31 cellular contexts compared by ENCODE assay signal in the genomic region with DNA sequence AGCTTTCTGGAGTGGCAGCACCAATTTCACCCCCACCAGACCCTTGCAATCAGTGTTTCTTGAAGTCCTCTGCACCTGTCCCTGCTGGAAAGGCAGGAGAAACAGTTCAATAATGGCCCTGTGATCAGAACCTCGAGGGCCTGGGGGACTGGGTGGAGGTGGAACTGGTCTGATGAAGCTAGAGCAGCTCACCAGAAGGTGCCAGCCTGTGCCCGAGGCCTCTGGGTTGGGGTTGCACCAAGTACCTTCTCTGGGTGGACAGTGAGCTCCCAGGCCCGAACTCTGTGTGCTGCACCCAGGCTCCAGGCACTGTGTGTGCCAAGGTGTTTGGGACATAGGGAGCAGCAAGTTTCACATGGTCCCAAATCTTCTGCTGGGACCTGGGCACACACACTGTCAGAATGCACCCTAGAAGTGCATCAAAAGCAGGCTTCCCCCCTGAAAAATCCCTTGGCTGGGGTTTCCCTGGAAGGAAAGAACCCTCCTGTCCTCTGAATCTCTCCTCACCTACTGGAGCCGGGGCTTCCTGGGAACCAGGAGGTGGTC. TPM values are rescaled to one million over a fixed set of nuclear protein-coding genes. Genes with fewer than 3 reads are reported as not detected.
"Had no signal": no experiment of that assay in that cellular context is flagged by ENCODE, and none has a peak within 500 bp of the region (broad histone marks: within the 10 kb centered on the region; RNA-seq: fewer than 3 reads in every experiment).

No MANE protein-coding gene starts in this region.

- DNase-seq: heart right ventricle; islet precursor cell; kidney glomerular epithelial cell; left cardiac atrium; lower lobe of right lung; mammary epithelial cell; mesenchymal stem cell; naive B cell; natural killer cell; nephron progenitor cell; nucleus accumbens; sigmoid colon; small intestine; stimulated activated CD4-positive, alpha-beta T cell treated with anti-CD3 and anti-CD28 coated beads, Interleukin-1b, Interleukin-23, amount 100 ng/mL, for 48 hours; stimulated activated CD4-positive, alpha-beta T cell treated with anti-CD3 and anti-CD28 coated beads, Interleukin-2, amount 100 ng/mL, for 48 hours; stimulated activated CD4-positive, alpha-beta T cell treated with anti-CD3 and anti-CD28 coated beads, Interleukin-4, amount 100 ng/mL, for 4 hours; stimulated activated CD8-positive, alpha-beta memory T cell treated with anti-CD3 and anti-CD28 coated beads, Interleukin-4, amount 100 ng/mL, for 48 hours; stimulated activated naive B cell treated with anti-CD40 and anti-IgM and Interleukin-4, amounts not matched to agents 10 μg/mL and 1 μg/mL and 100 μg/mL, for 72 hours; stimulated activated naive CD8-positive, alpha-beta T cell treated with anti-CD3 and anti-CD28 coated beads, Interleukin-15, Interleukin-2, amounts not matched to agents 100 U/mL and 50 U/mL, for 24 hours; stomach; thyroid gland; transverse colon; upper lobe of left lung had no signal

- H3K36me3 Mint-ChIP-seq: mesothelial cell of epicardium; natural killer cell; stimulated activated naive B cell treated with anti-CD40 and anti-IgM and Interleukin-4, amounts not matched to agents 10 μg/mL and 1 μg/mL and 100 μg/mL, for 72 hours had no signal

- H3K4me3 Mint-ChIP-seq: mesothelial cell of epicardium; naive B cell; natural killer cell; nephron progenitor cell; stimulated activated naive B cell treated with anti-CD40 and anti-IgM and Interleukin-4, amounts not matched to agents 10 μg/mL and 1 μg/mL and 100 μg/mL, for 72 hours had no signal

- ATAC-seq: heart right ventricle; left cardiac atrium; left lobe of liver; lower lobe of right lung; natural killer cell; stimulated activated naive B cell treated with anti-CD40 and anti-IgM and Interleukin-4, amounts not matched to agents 10 μg/mL and 1 μg/mL and 100 μg/mL, for 72 hours; stimulated activated naive CD8-positive, alpha-beta T cell treated with anti-CD3 and anti-CD28 coated beads, Interleukin-15, Interleukin-2, amounts not matched to agents 100 U/mL and 50 U/mL, for 24 hours had no signal

- H3K4me1 Mint-ChIP-seq: naive B cell, natural killer cell had no signal

- H3K9me3 Mint-ChIP-seq: natural killer cell had no signal

- H3K27ac Mint-ChIP-seq: naive B cell; natural killer cell; nephron progenitor cell; progenitor cell of endocrine pancreas; stimulated activated naive B cell treated with anti-CD40 and anti-IgM and Interleukin-4, amounts not matched to agents 10 μg/mL and 1 μg/mL and 100 μg/mL, for 72 hours had no signal

RNA-seq across cellular contexts. Expression of a gene that starts 17.3 kb away (rescaled TPM):
- total RNA-seq: hepatocyte, left lobe of liver, mammary epithelial cell, mesothelial cell of epicardium, mononuclear cell, natural killer cell, osteocyte, progenitor cell of endocrine pancreas, pulmonary artery endothelial cell, renal cortical epithelial cell had no signal

RNA-seq across cellular contexts. Expression of a gene that starts 31.3 kb away (rescaled TPM):
- total RNA-seq: natural killer cell had no signal
